Comparison of ENCODE assay signal across 8 cellular contexts in genomic region chr17:2192367-2193028, GRCh38.
DNase-seq lines count a peak whose midpoint lies in the region; ATAC-seq and TF ChIP-seq lines count a peak whose summit lies in the region.

No MANE protein-coding gene starts in this region.

- no peaks in the 10 kb centered on the region for H3K27me3 Mint-ChIP-seq in activated T-helper 1 cell treated with anti-CD3 and anti-CD28 coated beads, Interleukin-12 subunit alpha, Interleukin-12 subunit beta, Interleukin-2, Interleukin-4 antibody, amounts not matched to agents 30 ng/mL and 10 ng/mL and 1 ng/mL, durations not matched to agents 14 hours and 24 hours and 36 hours (ENCODE audit: insufficient read depth)

- no peaks in the 10 kb centered on the region for H3K9me3 Mint-ChIP-seq in activated T-helper 1 cell treated with anti-CD3 and anti-CD28 coated beads, Interleukin-12 subunit alpha, Interleukin-12 subunit beta, Interleukin-2, Interleukin-4 antibody, amounts not matched to agents 30 ng/mL and 10 ng/mL and 1 ng/mL, durations not matched to agents 14 hours and 24 hours and 36 hours

- intact Hi-C loops in activated T-helper 1 cell treated with anti-CD3 and anti-CD28 coated beads, Interleukin-12 subunit alpha, Interleukin-12 subunit beta, Interleukin-2, Interleukin-4 antibody, amounts not matched to agents 30 ng/mL and 10 ng/mL and 1 ng/mL, durations not matched to agents 14 hours and 24 hours and 36 hours (cut with micrococcal nuclease) = no loop called here

- H3K4me3 Mint-ChIP-seq in activated T-helper 1 cell treated with anti-CD3 and anti-CD28 coated beads, Interleukin-12 subunit alpha, Interleukin-12 subunit beta, Interleukin-2, Interleukin-4 antibody, amounts not matched to agents 30 ng/mL and 10 ng/mL and 1 ng/mL, durations not matched to agents 14 hours and 24 hours and 36 hours = peak overlapping the region; percentile 13

- H2AFZ ChIP-seq in OCI-LY3 (ENCODE audit: low read depth, low read length) = no peak overlapping the region

- H3K36me3 Mint-ChIP-seq in activated T-helper 1 cell treated with anti-CD3 and anti-CD28 coated beads, Interleukin-12 subunit alpha, Interleukin-12 subunit beta, Interleukin-2, Interleukin-4 antibody, amounts not matched to agents 30 ng/mL and 10 ng/mL and 1 ng/mL, durations not matched to agents 14 hours and 24 hours and 36 hours (ENCODE audit: low read depth) = peaks cover 33% of the 10 kb centered on the region

- H4K20me1 ChIP-seq in OCI-LY3 (ENCODE audit: insufficient read depth, low read length) = no peaks in the 10 kb centered on the region

- H3K27ac Mint-ChIP-seq in activated T-helper 1 cell treated with anti-CD3 and anti-CD28 coated beads, Interleukin-12 subunit alpha, Interleukin-12 subunit beta, Interleukin-2, Interleukin-4 antibody, amounts not matched to agents 30 ng/mL and 10 ng/mL and 1 ng/mL, durations not matched to agents 14 hours and 24 hours and 36 hours = peak overlapping the region; percentile 56

- H3K36me3 ChIP-seq in OCI-LY3 (replicated peaks; ENCODE audit: low read depth, low read length) (no peaks in the 10 kb centered on the region), right atrium auricular region (no peaks in the 10 kb centered on the region)

- H3K4me1 Mint-ChIP-seq in activated T-helper 1 cell treated with anti-CD3 and anti-CD28 coated beads, Interleukin-12 subunit alpha, Interleukin-12 subunit beta, Interleukin-2, Interleukin-4 antibody, amounts not matched to agents 30 ng/mL and 10 ng/mL and 1 ng/mL, durations not matched to agents 14 hours and 24 hours and 36 hours (ENCODE audit: low read depth) = peaks cover 66% of the 10 kb centered on the region

- no peak overlapping the region; the same call in 1 of the 2 replicates for H3K27ac ChIP-seq in OCI-LY3 (ENCODE audit: low read length)
- peak overlapping the region; percentile 17 to 49 for H3K27ac ChIP-seq in right atrium auricular region

- TF ChIP-seq CTCF in OCI-LY3 (IDR thresholded peaks at IDR 0.05; ENCODE audit: low read depth, low read length) = no peak
- no peak for TF ChIP-seq CTCF in right atrium auricular region (IDR thresholded peaks at IDR 0.05)

- DNase-seq in activated T-helper 1 cell treated with anti-CD3 and anti-CD28 coated beads, Interleukin-12 subunit alpha, Interleukin-12 subunit beta, Interleukin-2, Interleukin-4 antibody, amounts not matched to agents 30 ng/mL and 10 ng/mL and 1 ng/mL, durations not matched to agents 14 hours and 24 hours and 36 hours (ENCODE audit: low spot score) = peak; percentile 26
- DNase-seq in right atrium auricular region (ENCODE audit: low spot score) (no peak), SKM-1 (lab: John Stamatoyannopoulos, UW; ENCODE audit: unreplicated experiment) (no peak), COLO668 (lab: John Stamatoyannopoulos, UW; ENCODE audit: unreplicated experiment) (no peak)
- peak; percentile 43 to 51 for DNase-seq in stimulated activated CD8-positive, alpha-beta memory T cell treated with anti-CD3 and anti-CD28 coated beads, Interleukin-15, amount 100 ng/mL, for 4 hours (ENCODE audit: low read depth in 2 of 2)

- ATAC-seq in GM18511 (IDR thresholded peaks at IDR 0.05; ENCODE audit: unreplicated experiment) = peak; percentile 49
- ATAC-seq in HG03095 (IDR thresholded peaks at IDR 0.05; ENCODE audit: unreplicated experiment) = no peak

- H3K4me3 ChIP-seq in OCI-LY3 (ENCODE audit: low read length) (no peak overlapping the region), right atrium auricular region (no peak overlapping the region)

- H3K27me3 ChIP-seq in OCI-LY3 (ENCODE audit: low read depth, low read length) = no peaks in the 10 kb centered on the region
- no peaks in the 10 kb centered on the region for H3K27me3 ChIP-seq in right atrium auricular region

- H3K4me2 ChIP-seq in OCI-LY3 (ENCODE audit: low read length) = peak overlapping the region; percentile 20

- H3K79me2 ChIP-seq in OCI-LY3 (ENCODE audit: low read length) = no peaks in the 10 kb centered on the region

- H3K9ac ChIP-seq in OCI-LY3 (ENCODE audit: low read length) = no peak overlapping the region; the same call in 1 of the 2 replicates

- H3K9me3 ChIP-seq in OCI-LY3 (ENCODE audit: insufficient read depth, low read length) (no peaks in the 10 kb centered on the region), right atrium auricular region (no peaks in the 10 kb centered on the region)

- H3K4me1 ChIP-seq in OCI-LY3 (ENCODE audit: low read length) (peaks cover 17% of the 10 kb centered on the region), right atrium auricular region (peaks cover 0 to 57% of the 10 kb centered on the region in 2 donors)

Comparison
In these comparisons a context has a peak if more than half of its experiments do, and no peak if none do; other contexts are left out.
1. DNase-seq: peak in activated T-helper 1 cell treated with anti-CD3 and anti-CD28 coated beads, Interleukin-12 subunit alpha, Interleukin-12 subunit beta, Interleukin-2, Interleukin-4 antibody, amounts not matched to agents 30 ng/mL and 10 ng/mL and 1 ng/mL, durations not matched to agents 14 hours and 24 hours and 36 hours (single experiment) and stimulated activated CD8-positive, alpha-beta memory T cell treated with anti-CD3 and anti-CD28 coated beads, Interleukin-15, amount 100 ng/mL, for 4 hours (2 of 2); none in right atrium auricular region (single experiment), SKM-1 (single experiment) and COLO668 (single experiment).